11 cellular contexts compared by ENCODE assay signal in the genomic region with DNA sequence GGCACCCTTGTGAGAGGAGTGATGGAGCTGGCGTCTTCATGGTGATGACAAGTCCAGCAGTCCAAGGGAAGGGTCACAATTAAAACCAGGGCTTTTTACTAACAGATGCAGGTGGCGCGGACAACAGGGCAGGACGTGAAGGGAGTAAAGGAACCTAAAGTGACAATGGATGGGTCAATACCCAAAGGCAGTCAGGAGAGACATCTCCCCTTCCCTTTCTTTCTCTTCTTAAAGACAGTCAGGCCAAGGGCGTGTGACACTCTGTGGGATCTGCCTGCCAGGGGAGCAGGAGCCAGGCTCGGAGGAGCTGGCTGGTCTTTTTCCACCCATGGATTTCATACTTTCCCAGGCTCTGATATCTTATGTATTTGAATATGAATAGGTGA.
DNase-seq lines count a peak whose midpoint lies in the region; ATAC-seq and TF ChIP-seq lines count a peak whose summit lies in the region.
"Had no signal": no experiment of that assay in that cellular context is flagged by ENCODE, and none has a peak within 500 bp of the region (broad histone marks: within the 10 kb centered on the region; RNA-seq: fewer than 3 reads in every experiment).

No MANE protein-coding gene starts in this region.

- no peak for ATAC-seq in GM21447 (IDR thresholded peaks at IDR 0.05; ENCODE audit: unreplicated experiment)
- no peak for ATAC-seq in HG02840 (IDR thresholded peaks at IDR 0.05; ENCODE audit: low FRiP score, unreplicated experiment)

- H3K27me3 ChIP-seq in cardiac muscle cell (peaks cover 7% of the 10 kb centered on the region), right atrium auricular region (no peaks in the 10 kb centered on the region)
- H3K27me3 ChIP-seq: ovary had no signal

- peaks cover 7% of the 10 kb centered on the region for H3K36me3 ChIP-seq in cardiac muscle cell
- H3K36me3 ChIP-seq in right atrium auricular region = no peaks in the 10 kb centered on the region
- H3K36me3 ChIP-seq: breast epithelium, esophagus muscularis mucosa, ovary had no signal

- DNase-seq in cardiac muscle cell (ENCODE audit: low read depth in 1 of 2, low spot score in 1 of 2) = no peak
- DNase-seq in right atrium auricular region (ENCODE audit: low spot score) = no peak
- peak; percentile 51 for DNase-seq in islet precursor cell
- no peak for DNase-seq in GM13976 (ENCODE audit: low spot score)
- DNase-seq in Ammon's horn (ENCODE audit: low spot score) = no peak
- DNase-seq: ovary had no signal

- H3K9me3 ChIP-seq in cardiac muscle cell (ENCODE audit: low read depth) = no peaks in the 10 kb centered on the region
- H3K9me3 ChIP-seq in right atrium auricular region = no peaks in the 10 kb centered on the region
- H3K9me3 ChIP-seq: breast epithelium, esophagus muscularis mucosa, ovary had no signal

- no peak for TF ChIP-seq CTCF in cardiac muscle cell (IDR thresholded peaks at IDR 0.05; ENCODE audit: low read depth, low read length)
- TF ChIP-seq CTCF in right atrium auricular region (IDR thresholded peaks at IDR 0.05) = no peak
- TF ChIP-seq CTCF in WI38 (IDR thresholded peaks at IDR 0.05; ENCODE audit: low read depth, low read length) = no peak
- TF ChIP-seq CTCF in GM13976 (IDR thresholded peaks at IDR 0.05; ENCODE audit: borderline replicate concordance, control extremely low read depth, extremely low read depth, insufficient read depth, missing control alignments) = no peak

- in situ Hi-C loops in GM13976 (cut with MboI; ENCODE audit: low sequenced_read_pairs, unreplicated experiment) = no loop called here

- peak overlapping the region; percentile 99 for H3K27ac ChIP-seq in cardiac muscle cell
- H3K27ac ChIP-seq in right atrium auricular region = no peak overlapping the region
- H3K27ac ChIP-seq: esophagus muscularis mucosa had no signal

- peak overlapping the region; percentile 93 for H3K4me3 ChIP-seq in cardiac muscle cell
- H3K4me3 ChIP-seq in right atrium auricular region = no peak overlapping the region
- H3K4me3 ChIP-seq in WI38 (ENCODE audit: low read depth, low read length) = peak overlapping the region; percentile 82
- H3K4me3 ChIP-seq: ovary had no signal

- H3K4me1 ChIP-seq in cardiac muscle cell (ENCODE audit: low read depth) = peaks cover 49% of the 10 kb centered on the region
- H3K4me1 ChIP-seq in right atrium auricular region = peaks cover 0 to 10% of the 10 kb centered on the region in 2 donors

Comparison
In these comparisons a context has a peak if more than half of its experiments do, and no peak if none do; other contexts are left out.
1. H3K4me3 ChIP-seq: peak in cardiac muscle cell (single experiment) and WI38 (single experiment); none in right atrium auricular region (0 of 2).